ENCODE assay signal across 15 cellular contexts in the genomic region with DNA sequence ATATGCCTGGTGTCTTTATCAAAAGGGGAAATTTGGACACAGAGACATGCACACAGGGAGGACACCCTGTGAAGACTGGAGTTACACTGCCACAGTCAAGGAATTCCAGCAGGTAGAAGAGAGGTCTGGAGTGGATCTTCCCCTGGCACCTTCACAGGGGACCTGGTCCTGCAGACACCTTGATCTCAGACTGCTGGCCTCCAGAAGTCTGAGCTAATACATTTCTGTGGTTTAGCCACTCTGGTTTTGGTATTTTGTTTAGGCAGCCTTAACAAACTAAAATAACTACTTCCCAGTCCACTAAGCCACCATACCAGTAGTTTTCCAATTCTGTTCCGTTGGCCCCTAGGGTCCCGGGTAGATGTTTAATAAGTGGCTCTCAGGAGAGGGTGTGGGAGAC.
"Had no signal": no experiment of that assay in that cellular context is flagged by ENCODE, and none has a peak within 500 bp of the region (broad histone marks: within the 10 kb centered on the region; RNA-seq: fewer than 3 reads in every experiment).

No MANE protein-coding gene starts in this region.

- H3K4me3 ChIP-seq: colonic mucosa, gastroesophageal sphincter, mucosa of descending colon, tibial artery had no signal

- H3K27me3 ChIP-seq: brain microvascular endothelial cell, colonic mucosa, tibial artery had no signal

- H3K4me1 ChIP-seq: colonic mucosa, gastroesophageal sphincter, tibial artery had no signal

- H3K27ac ChIP-seq: brain microvascular endothelial cell, colonic mucosa, gastroesophageal sphincter, tibial artery had no signal

- H3K36me3 ChIP-seq: brain microvascular endothelial cell, colonic mucosa, gastroesophageal sphincter, tibial artery had no signal

- ATAC-seq: activated CD4-positive, alpha-beta T cell treated with anti-CD3 and anti-CD28 coated beads for 36 hours; gastroesophageal sphincter; mucosa of descending colon; WTC11 had no signal

- DNase-seq: activated CD4-positive, alpha-beta memory T cell treated with anti-CD3 and anti-CD28 coated beads for 36 hours; activated CD4-positive, alpha-beta T cell treated with anti-CD3 and anti-CD28 coated beads for 36 hours; activated naive CD4-positive, alpha-beta T cell treated with Interleukin-2 at 50 U/mL for 16 hours; activated naive CD8-positive, alpha-beta T cell treated with anti-CD3 and anti-CD28 coated beads, Interleukin-2, amount 10 ng/mL, durations not matched to agents 7 days and 5 days; brain microvascular endothelial cell; colonic mucosa; mucosa of descending colon; naive B cell; retina; stimulated activated naive B cell treated with anti-CD40 and anti-IgM and Interleukin-4, amounts not matched to agents 10 μg/mL and 1 μg/mL and 100 μg/mL, for 72 hours; tibial artery had no signal

- H3K9me3 ChIP-seq: colonic mucosa, mucosa of descending colon, tibial artery had no signal

- FAIRE-seq: endometrium, urothelium cell line had no signal
